ENCODE assay signal across 12 cellular contexts in genomic region chr7:2851499-2851898, GRCh38. TPM values are rescaled to one million over a fixed set of nuclear protein-coding genes. Genes with fewer than 3 reads are reported as not detected.
DNase-seq lines count a peak whose midpoint lies in the region; ATAC-seq and TF ChIP-seq lines count a peak whose summit lies in the region.
"Had no signal": no experiment of that assay in that cellular context is flagged by ENCODE, and none has a peak within 500 bp of the region (broad histone marks: within the 10 kb centered on the region; RNA-seq: fewer than 3 reads in every experiment).

No MANE protein-coding gene starts in this region.

- POLR2A ChIA-PET in CD4-positive, alpha-beta T cell (lab: Charles Lee), result no interaction called here
- POLR2A ChIA-PET in activated CD4-positive, alpha-beta memory T cell treated with anti-CD3 and anti-CD28 coated beads, Interleukin-2, amount 10 ng/mL, durations not matched to agents 7 days and 5 days (lab: Charles Lee), result interaction anchor here (0.7 to 1.5 kb wide), 2 partner anchors 10 to 142 kb away, joined by 3 to 4 read pairs; no protein-coding TSS in a partner anchor
- POLR2A ChIA-PET in RWPE1 (lab: Yijun Ruan, JAX; ENCODE audit: low non-redundant PET), result no interaction called here

- H3K27ac ChIP-seq in CD4-positive, alpha-beta T cell (ENCODE audit: low read depth, low read length), result no peak overlapping the region
- H3K27ac ChIP-seq in upper lobe of left lung, result no peak overlapping the region
- no peak overlapping the region for H3K27ac ChIP-seq in RWPE1
- H3K27ac ChIP-seq: KMS-11, ovary had no signal

- no peaks in the 10 kb centered on the region for H3K4me1 ChIP-seq in upper lobe of left lung

- no peak for TF ChIP-seq CTCF in CD4-positive, alpha-beta T cell (IDR thresholded peaks at IDR 0.05)
- no peak for TF ChIP-seq CTCF in upper lobe of left lung (IDR thresholded peaks at IDR 0.05)
- no peak for TF ChIP-seq CTCF in RWPE1 (conservative IDR thresholded peaks at IDR 0.05; ENCODE audit: low read depth)

- no peak overlapping the region for H3K4me3 ChIP-seq in upper lobe of left lung
- H3K4me3 ChIP-seq: ovary, tibial artery had no signal

- TF ChIP-seq EP300 in upper lobe of left lung (IDR thresholded peaks at IDR 0.05), result no peak

- CTCF ChIA-PET in CD4-positive, alpha-beta T cell (lab: Charles Lee), result interaction anchor here (1.1 kb wide), 1 partner anchor 13 kb away, joined by 3 read pairs; no protein-coding TSS in a partner anchor
- CTCF ChIA-PET in activated CD4-positive, alpha-beta memory T cell treated with anti-CD3 and anti-CD28 coated beads, Interleukin-2, amount 10 ng/mL, durations not matched to agents 7 days and 5 days (lab: Charles Lee), result interaction anchor here (0.6 to 1.4 kb wide), 3 partner anchors 12 to 141 kb away, joined by 3 to 6 read pairs (median 3); no protein-coding TSS in a partner anchor
- CTCF ChIA-PET in RWPE1 (lab: Yijun Ruan, JAX), result interaction anchor here (0.6 to 0.7 kb wide), 2 partner anchors 48 to 556 kb away, joined by 3 to 4 read pairs; no protein-coding TSS in a partner anchor

- peak overlapping the region; percentile 41 for H3K27ac Mint-ChIP-seq in CD4-positive, alpha-beta T cell
- H3K27ac Mint-ChIP-seq in activated CD4-positive, alpha-beta memory T cell treated with anti-CD3 and anti-CD28 coated beads, Interleukin-2, amount 10 ng/mL, durations not matched to agents 7 days and 5 days, result peak overlapping the region; percentile 53

- no peaks in the 10 kb centered on the region for H3K27me3 ChIP-seq in CD4-positive, alpha-beta T cell (ENCODE audit: control insufficient read depth, insufficient read depth, low read length)
- no peaks in the 10 kb centered on the region for H3K27me3 ChIP-seq in upper lobe of left lung
- H3K27me3 ChIP-seq: ovary, tibial artery had no signal

- peaks cover 14% of the 10 kb centered on the region for H3K36me3 Mint-ChIP-seq in CD4-positive, alpha-beta T cell (ENCODE audit: low read depth)
- no peaks in the 10 kb centered on the region for H3K36me3 Mint-ChIP-seq in activated CD4-positive, alpha-beta memory T cell treated with anti-CD3 and anti-CD28 coated beads, Interleukin-2, amount 10 ng/mL, durations not matched to agents 7 days and 5 days (ENCODE audit: low read depth)

- DNase-seq in CD4-positive, alpha-beta T cell, result no peak
- no peak for DNase-seq in activated CD4-positive, alpha-beta memory T cell treated with anti-CD3 and anti-CD28 coated beads, Interleukin-2, amount 10 ng/mL, durations not matched to agents 7 days and 5 days
- DNase-seq in NCI-H1092 treated with DMSO at 0.1 percent for 48 hours (lab: John Stamatoyannopoulos, UW), result no peak
- no peak for DNase-seq in epidermal melanocyte (ENCODE audit: insufficient read length, low spot score)
- DNase-seq in upper lobe of left lung, result no peak
- DNase-seq in RWPE1 (ENCODE audit: low spot score), result no peak
- DNase-seq: NCI-H446, ovary, tibial artery had no signal

- WGBS in upper lobe of left lung, 2 donors, result 79 to 97% methylated on average over 2 of the region's 2 CpGs

- H3K9me3 Mint-ChIP-seq in CD4-positive, alpha-beta T cell, result no peaks in the 10 kb centered on the region
- H3K9me3 Mint-ChIP-seq in activated CD4-positive, alpha-beta memory T cell treated with anti-CD3 and anti-CD28 coated beads, Interleukin-2, amount 10 ng/mL, durations not matched to agents 7 days and 5 days, result no peaks in the 10 kb centered on the region

- H3K4me1 Mint-ChIP-seq in CD4-positive, alpha-beta T cell (ENCODE audit: low read depth), result peaks cover 11% of the 10 kb centered on the region
- H3K4me1 Mint-ChIP-seq in activated CD4-positive, alpha-beta memory T cell treated with anti-CD3 and anti-CD28 coated beads, Interleukin-2, amount 10 ng/mL, durations not matched to agents 7 days and 5 days, result no peaks in the 10 kb centered on the region

- no peaks in the 10 kb centered on the region for H3K27me3 Mint-ChIP-seq in CD4-positive, alpha-beta T cell
- H3K27me3 Mint-ChIP-seq in activated CD4-positive, alpha-beta memory T cell treated with anti-CD3 and anti-CD28 coated beads, Interleukin-2, amount 10 ng/mL, durations not matched to agents 7 days and 5 days, result no peaks in the 10 kb centered on the region

- H3K9me3 ChIP-seq in CD4-positive, alpha-beta T cell (ENCODE audit: control insufficient read depth, low read length), result no peaks in the 10 kb centered on the region
- no peaks in the 10 kb centered on the region for H3K9me3 ChIP-seq in upper lobe of left lung
- H3K9me3 ChIP-seq: ovary, tibial artery had no signal

- no peaks in the 10 kb centered on the region for H3K36me3 ChIP-seq in upper lobe of left lung
- H3K36me3 ChIP-seq: ovary, tibial artery had no signal

- no peak for TF ChIP-seq POLR2A in upper lobe of left lung (IDR thresholded peaks at IDR 0.05)

- ATAC-seq in CD4-positive, alpha-beta T cell (ENCODE audit: poor library complexity), result peak; percentile 67
- ATAC-seq in GM18868 (IDR thresholded peaks at IDR 0.05; ENCODE audit: unreplicated experiment) (peak; percentile 80), HG02938 (IDR thresholded peaks at IDR 0.05; ENCODE audit: unreplicated experiment) (peak; percentile 76), upper lobe of left lung (ENCODE audit: low FRiP score in 2 of 2) (no peak)

- no peak overlapping the region for H3K4me3 Mint-ChIP-seq in CD4-positive, alpha-beta T cell
- H3K4me3 Mint-ChIP-seq in activated CD4-positive, alpha-beta memory T cell treated with anti-CD3 and anti-CD28 coated beads, Interleukin-2, amount 10 ng/mL, durations not matched to agents 7 days and 5 days, result no peak overlapping the region

- intact Hi-C loops in CD4-positive, alpha-beta T cell (cut with DNase I, micrococcal nuclease), result no loop called here

RNA-seq across cellular contexts. Expression of gene GNA12, which starts 7.4 kb away (rescaled TPM):
- total RNA-seq in CD4-positive, alpha-beta T cell, result 10 to 100 TPM; 16.0 to 16.1 TPM
- total RNA-seq in activated CD4-positive, alpha-beta memory T cell treated with anti-CD3 and anti-CD28 coated beads, Interleukin-2, amount 10 ng/mL, durations not matched to agents 7 days and 5 days, result 10 to 100 TPM; 16.3 to 17.4 TPM
- total RNA-seq in upper lobe of left lung, result 10 to 100 TPM; 24.0 to 52.3 (median 35.7) TPM

Comparison
In these comparisons a context has a peak if more than half of its experiments do, and no peak if none do; other contexts are left out.
1. ATAC-seq: peak in CD4-positive, alpha-beta T cell (single experiment), GM18868 (single experiment) and HG02938 (single experiment); none in upper lobe of left lung (0 of 2).